ENCODE assay signal across 8 cellular contexts in the genomic region with DNA sequence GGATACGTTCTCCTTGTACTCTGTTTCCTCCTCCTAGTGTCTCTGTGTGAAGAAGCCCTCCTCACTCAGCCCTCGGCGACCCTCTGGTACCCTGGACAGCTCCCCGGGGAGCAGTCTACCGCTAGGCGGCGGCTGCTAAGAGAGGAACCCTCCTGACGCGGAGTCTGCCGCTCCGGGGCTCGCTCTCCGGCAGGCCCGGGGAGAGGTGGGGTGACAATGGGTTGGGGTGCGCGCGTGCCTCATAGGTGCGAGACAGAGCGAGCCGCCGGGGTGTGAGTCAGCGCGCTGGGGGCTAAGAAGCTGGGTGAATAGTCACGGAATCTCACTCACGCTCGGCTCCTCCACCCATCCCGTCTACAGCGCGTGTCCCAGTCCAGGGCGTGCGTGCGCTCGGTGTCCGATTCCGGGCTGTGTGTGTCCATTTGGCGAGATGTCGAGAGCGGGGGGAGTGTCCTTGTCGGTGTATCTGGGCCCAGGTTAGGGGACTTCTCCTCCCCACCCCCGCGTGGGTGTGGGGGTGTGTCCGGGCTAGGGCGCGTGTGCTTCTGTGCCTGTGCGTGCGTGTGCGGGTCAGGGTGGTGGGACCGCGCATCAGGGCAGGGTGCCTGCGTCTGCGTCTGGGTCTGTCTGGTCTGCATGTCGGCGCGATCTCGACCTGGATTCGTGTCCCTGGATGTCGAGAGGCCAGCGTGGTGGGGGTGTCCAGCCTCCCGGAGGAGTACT. TPM values are rescaled to one million over a fixed set of nuclear protein-coding genes. Genes with fewer than 3 reads are reported as not detected.
A peak's percentile ranks its signal among the peaks of the same experiment; 100 is the strongest.
DNase-seq lines count a peak whose midpoint lies in the region; ATAC-seq and TF ChIP-seq lines count a peak whose summit lies in the region.

No MANE protein-coding gene starts in this region.

- TF ChIP-seq CTCF in GM13977 (IDR thresholded peaks at IDR 0.05; ENCODE audit: extremely low read depth, insufficient read depth, missing control alignments) = peak; percentile 35
- TF ChIP-seq CTCF in esophagus muscularis mucosa (IDR thresholded peaks at IDR 0.05) = peak; percentile 28 to 59 (median 40)
- TF ChIP-seq CTCF in neural cell (IDR thresholded peaks at IDR 0.05; ENCODE audit: poor library complexity, severe bottlenecking) = peak; percentile 75

- H3F3A ChIP-seq in neural cell (ENCODE audit: insufficient read depth, low read length, poor library complexity, severe bottlenecking) = no peaks in the 10 kb centered on the region

- DNase-seq in GM13977 (ENCODE audit: low spot score) (peak; percentile 54), SK-N-MC (ENCODE audit: low read depth, low spot score) (no peak), esophagus muscularis mucosa (ENCODE audit: extremely low spot score) (no peak), cortex of kidney (lab: John Stamatoyannopoulos, UW) (no peak)

- no peak overlapping the region for H3K9ac ChIP-seq in SK-N-MC (ENCODE audit: insufficient read length)
- H3K9ac ChIP-seq in neural cell (ENCODE audit: low read length) = peak overlapping the region; percentile 71

- peak overlapping the region; percentile 79 for H2AFZ ChIP-seq in neural cell (ENCODE audit: low read depth, low read length)

- peaks cover 0 to 56% (median 33%) of the 10 kb centered on the region in 4 donors for H3K27me3 ChIP-seq in esophagus muscularis mucosa
- peaks cover 84% of the 10 kb centered on the region for H3K27me3 ChIP-seq in neural cell (ENCODE audit: insufficient read depth, low read depth, low read length)

- TF ChIP-seq EP300 in esophagus muscularis mucosa (IDR thresholded peaks at IDR 0.05) = no peak
- TF ChIP-seq EP300 in neural cell (conservative IDR thresholded peaks at IDR 0.05; ENCODE audit: poor library complexity, severe bottlenecking) = no peak

- intact Hi-C loops in esophagus muscularis mucosa (cut with DNase I) = no loop called here

- H3K4me3 ChIP-seq in SK-N-MC = peak overlapping the region; percentile 71
- H3K4me3 ChIP-seq in esophagus muscularis mucosa = peak overlapping the region; percentile 50 to 58 (median 56)
- peak overlapping the region; percentile 91 for H3K4me3 ChIP-seq in neural cell (ENCODE audit: low read length)
- H3K4me3 ChIP-seq in urinary bladder (ENCODE audit: low read depth, low read length) = peak overlapping the region; percentile 33

- TF ChIP-seq RAD21 in neural cell (conservative IDR thresholded peaks at IDR 0.05) = peak; percentile 51

- no peaks in the 10 kb centered on the region for H4K20me1 ChIP-seq in neural cell (ENCODE audit: insufficient read depth)

- H3K4me2 ChIP-seq in neural cell (ENCODE audit: low read length) = peak overlapping the region; percentile 67

- H3K9me3 ChIP-seq in SK-N-MC (ENCODE audit: low read depth, low read length) (no peaks in the 10 kb centered on the region), esophagus muscularis mucosa (no peaks in the 10 kb centered on the region), neural cell (ENCODE audit: low read length) (no peaks in the 10 kb centered on the region)

- in situ Hi-C loops in GM13977 (cut with MboI; ENCODE audit: low pct_unique_long_range_greater_than_20kb, low sequenced_read_pairs, unreplicated experiment) = no loop called here

- no peak for ATAC-seq in HG03442 (IDR thresholded peaks at IDR 0.05; ENCODE audit: unreplicated experiment)
- no peak for ATAC-seq in GM19328 (IDR thresholded peaks at IDR 0.05; ENCODE audit: unreplicated experiment)

- H3K79me2 ChIP-seq in neural cell (replicated peaks; ENCODE audit: insufficient read depth, low read length) = no peaks in the 10 kb centered on the region

- peaks cover 16 to 24% (median 22%) of the 10 kb centered on the region in 4 donors for H3K4me1 ChIP-seq in esophagus muscularis mucosa
- H3K4me1 ChIP-seq in urinary bladder (ENCODE audit: insufficient read depth) = no peaks in the 10 kb centered on the region

- no peak for TF ChIP-seq POLR2A in esophagus muscularis mucosa (IDR thresholded peaks at IDR 0.05; ENCODE audit: low read depth)

- no peaks in the 10 kb centered on the region for H3K9me2 ChIP-seq in neural cell (ENCODE audit: insufficient read depth, low read length)

- H3K27ac ChIP-seq in SK-N-MC (no peak overlapping the region), esophagus muscularis mucosa (replicated peaks in 1 of 4) (no peak overlapping the region), neural cell (ENCODE audit: low read length) (peak overlapping the region; percentile 33), urinary bladder (ENCODE audit: low read depth) (no peak overlapping the region)

- no peaks in the 10 kb centered on the region for H3K36me3 ChIP-seq in SK-N-MC (ENCODE audit: insufficient read depth, low read length)
- no peaks in the 10 kb centered on the region for H3K36me3 ChIP-seq in esophagus muscularis mucosa
- no peaks in the 10 kb centered on the region for H3K36me3 ChIP-seq in neural cell (ENCODE audit: insufficient read depth, low read length)
- no peaks in the 10 kb centered on the region for H3K36me3 ChIP-seq in urinary bladder (ENCODE audit: insufficient read depth)

- WGBS in esophagus muscularis mucosa = under 1% methylated on average over 32 of the region's 59 CpGs
- under 1% methylated on average over 59 of the region's 59 CpGs for WGBS in urinary bladder

TF ChIP-seq in neural cell, 6 proteins besides CTCF, POLR2A, EP300 and RAD21:
- TF ChIP-seq TAF1 (IDR thresholded peaks at IDR 0.05; ENCODE audit: low read depth) (peak; percentile 48), MXI1 (conservative IDR thresholded peaks at IDR 0.05; ENCODE audit: poor library complexity, severe bottlenecking) (peak; percentile 75), EZH2 (IDR thresholded peaks at IDR 0.05; ENCODE audit: borderline replicate concordance, insufficient read depth, low read length, poor library complexity, severe bottlenecking) (no peak), POLR2AphosphoS5 (IDR thresholded peaks at IDR 0.05) (peak; percentile 3), SMC3 (conservative IDR thresholded peaks at IDR 0.05; ENCODE audit: poor library complexity) (peak; percentile 66)
- TF ChIP-seq, protein P1, sequence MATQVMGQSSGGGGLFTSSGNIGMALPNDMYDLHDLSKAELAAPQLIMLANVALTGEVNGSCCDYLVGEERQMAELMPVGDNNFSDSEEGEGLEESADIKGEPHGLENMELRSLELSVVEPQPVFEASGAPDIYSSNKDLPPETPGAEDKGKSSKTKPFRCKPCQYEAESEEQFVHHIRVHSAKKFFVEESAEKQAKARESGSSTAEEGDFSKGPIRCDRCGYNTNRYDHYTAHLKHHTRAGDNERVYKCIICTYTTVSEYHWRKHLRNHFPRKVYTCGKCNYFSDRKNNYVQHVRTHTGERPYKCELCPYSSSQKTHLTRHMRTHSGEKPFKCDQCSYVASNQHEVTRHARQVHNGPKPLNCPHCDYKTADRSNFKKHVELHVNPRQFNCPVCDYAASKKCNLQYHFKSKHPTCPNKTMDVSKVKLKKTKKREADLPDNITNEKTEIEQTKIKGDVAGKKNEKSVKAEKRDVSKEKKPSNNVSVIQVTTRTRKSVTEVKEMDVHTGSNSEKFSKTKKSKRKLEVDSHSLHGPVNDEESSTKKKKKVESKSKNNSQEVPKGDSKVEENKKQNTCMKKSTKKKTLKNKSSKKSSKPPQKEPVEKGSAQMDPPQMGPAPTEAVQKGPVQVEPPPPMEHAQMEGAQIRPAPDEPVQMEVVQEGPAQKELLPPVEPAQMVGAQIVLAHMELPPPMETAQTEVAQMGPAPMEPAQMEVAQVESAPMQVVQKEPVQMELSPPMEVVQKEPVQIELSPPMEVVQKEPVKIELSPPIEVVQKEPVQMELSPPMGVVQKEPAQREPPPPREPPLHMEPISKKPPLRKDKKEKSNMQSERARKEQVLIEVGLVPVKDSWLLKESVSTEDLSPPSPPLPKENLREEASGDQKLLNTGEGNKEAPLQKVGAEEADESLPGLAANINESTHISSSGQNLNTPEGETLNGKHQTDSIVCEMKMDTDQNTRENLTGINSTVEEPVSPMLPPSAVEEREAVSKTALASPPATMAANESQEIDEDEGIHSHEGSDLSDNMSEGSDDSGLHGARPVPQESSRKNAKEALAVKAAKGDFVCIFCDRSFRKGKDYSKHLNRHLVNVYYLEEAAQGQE (IDR thresholded peaks at IDR 0.05; ENCODE audit: borderline replicate concordance) = peak; percentile 93

RNA-seq across cellular contexts. Expression of a gene that starts 0.6 kb away (rescaled TPM):
- total RNA-seq in esophagus muscularis mucosa (1 to 10 TPM in 3 of 4 donors, under 1 TPM in 1; 0.71 to 2.2 (median 1.5) TPM), urinary bladder (0.16 TPM)
- polyA plus RNA-seq in neural cell (0.36 and 3.0 TPM in 2 replicates), urinary bladder (0.81 TPM)
- polyA minus RNA-seq in neural cell = 2.9 and 3.7 TPM in 2 replicates

Comparison
In these comparisons a context has a peak if more than half of its experiments do, and no peak if none do; other contexts are left out.
1. H3K4me3 ChIP-seq: peak in every context shown above with its lines; median percentile 91 in neural cell; 71 in SK-N-MC; 56 in esophagus muscularis mucosa; 33 in urinary bladder.